2 cellular contexts compared by ENCODE assay signal in the genomic region with DNA sequence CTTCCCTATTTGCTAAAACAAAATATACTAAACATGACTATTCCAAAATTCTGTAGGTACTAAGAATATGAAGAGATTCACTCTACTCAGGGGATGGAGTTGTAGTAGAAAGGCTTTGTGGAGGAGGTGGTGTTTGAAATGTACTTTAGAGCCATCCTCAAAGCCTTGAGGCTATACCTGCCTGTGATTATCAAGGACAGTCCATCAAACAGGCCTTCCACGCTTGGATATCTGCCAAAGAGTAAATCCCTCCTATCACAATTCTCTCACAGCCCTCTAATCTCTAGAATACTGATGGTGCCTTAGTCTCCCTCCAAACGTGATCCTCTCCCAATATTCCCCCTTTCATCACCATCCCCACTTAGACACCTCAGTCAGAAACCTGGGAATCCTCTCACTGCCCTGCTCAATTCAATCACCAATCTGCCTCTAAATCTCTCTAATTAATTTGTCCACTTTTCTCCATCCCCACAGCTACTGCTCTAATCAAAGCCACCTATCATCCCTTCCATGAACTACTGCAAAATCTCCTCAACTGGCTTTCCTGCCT.
A peak's percentile ranks its signal among the peaks of the same experiment; 100 is the strongest.
TF ChIP-seq lines count a peak whose summit lies in the region.

No MANE protein-coding gene starts in this region.

TF ChIP-seq in GM23338, 12 proteins besides CTCF, POLR2A, EP300 and RAD21 (continues in another document):
- TF ChIP-seq, protein P1, sequence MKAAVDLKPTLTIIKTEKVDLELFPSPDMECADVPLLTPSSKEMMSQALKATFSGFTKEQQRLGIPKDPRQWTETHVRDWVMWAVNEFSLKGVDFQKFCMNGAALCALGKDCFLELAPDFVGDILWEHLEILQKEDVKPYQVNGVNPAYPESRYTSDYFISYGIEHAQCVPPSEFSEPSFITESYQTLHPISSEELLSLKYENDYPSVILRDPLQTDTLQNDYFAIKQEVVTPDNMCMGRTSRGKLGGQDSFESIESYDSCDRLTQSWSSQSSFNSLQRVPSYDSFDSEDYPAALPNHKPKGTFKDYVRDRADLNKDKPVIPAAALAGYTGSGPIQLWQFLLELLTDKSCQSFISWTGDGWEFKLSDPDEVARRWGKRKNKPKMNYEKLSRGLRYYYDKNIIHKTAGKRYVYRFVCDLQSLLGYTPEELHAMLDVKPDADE (IDR thresholded peaks at IDR 0.05), result no peak
- TF ChIP-seq JUNB (IDR thresholded peaks at IDR 0.05; ENCODE audit: unreplicated experiment), result no peak
- TF ChIP-seq EZH2phosphoT487 (IDR thresholded peaks at IDR 0.05; ENCODE audit: unreplicated experiment), result no peak
- TF ChIP-seq, protein P2, sequence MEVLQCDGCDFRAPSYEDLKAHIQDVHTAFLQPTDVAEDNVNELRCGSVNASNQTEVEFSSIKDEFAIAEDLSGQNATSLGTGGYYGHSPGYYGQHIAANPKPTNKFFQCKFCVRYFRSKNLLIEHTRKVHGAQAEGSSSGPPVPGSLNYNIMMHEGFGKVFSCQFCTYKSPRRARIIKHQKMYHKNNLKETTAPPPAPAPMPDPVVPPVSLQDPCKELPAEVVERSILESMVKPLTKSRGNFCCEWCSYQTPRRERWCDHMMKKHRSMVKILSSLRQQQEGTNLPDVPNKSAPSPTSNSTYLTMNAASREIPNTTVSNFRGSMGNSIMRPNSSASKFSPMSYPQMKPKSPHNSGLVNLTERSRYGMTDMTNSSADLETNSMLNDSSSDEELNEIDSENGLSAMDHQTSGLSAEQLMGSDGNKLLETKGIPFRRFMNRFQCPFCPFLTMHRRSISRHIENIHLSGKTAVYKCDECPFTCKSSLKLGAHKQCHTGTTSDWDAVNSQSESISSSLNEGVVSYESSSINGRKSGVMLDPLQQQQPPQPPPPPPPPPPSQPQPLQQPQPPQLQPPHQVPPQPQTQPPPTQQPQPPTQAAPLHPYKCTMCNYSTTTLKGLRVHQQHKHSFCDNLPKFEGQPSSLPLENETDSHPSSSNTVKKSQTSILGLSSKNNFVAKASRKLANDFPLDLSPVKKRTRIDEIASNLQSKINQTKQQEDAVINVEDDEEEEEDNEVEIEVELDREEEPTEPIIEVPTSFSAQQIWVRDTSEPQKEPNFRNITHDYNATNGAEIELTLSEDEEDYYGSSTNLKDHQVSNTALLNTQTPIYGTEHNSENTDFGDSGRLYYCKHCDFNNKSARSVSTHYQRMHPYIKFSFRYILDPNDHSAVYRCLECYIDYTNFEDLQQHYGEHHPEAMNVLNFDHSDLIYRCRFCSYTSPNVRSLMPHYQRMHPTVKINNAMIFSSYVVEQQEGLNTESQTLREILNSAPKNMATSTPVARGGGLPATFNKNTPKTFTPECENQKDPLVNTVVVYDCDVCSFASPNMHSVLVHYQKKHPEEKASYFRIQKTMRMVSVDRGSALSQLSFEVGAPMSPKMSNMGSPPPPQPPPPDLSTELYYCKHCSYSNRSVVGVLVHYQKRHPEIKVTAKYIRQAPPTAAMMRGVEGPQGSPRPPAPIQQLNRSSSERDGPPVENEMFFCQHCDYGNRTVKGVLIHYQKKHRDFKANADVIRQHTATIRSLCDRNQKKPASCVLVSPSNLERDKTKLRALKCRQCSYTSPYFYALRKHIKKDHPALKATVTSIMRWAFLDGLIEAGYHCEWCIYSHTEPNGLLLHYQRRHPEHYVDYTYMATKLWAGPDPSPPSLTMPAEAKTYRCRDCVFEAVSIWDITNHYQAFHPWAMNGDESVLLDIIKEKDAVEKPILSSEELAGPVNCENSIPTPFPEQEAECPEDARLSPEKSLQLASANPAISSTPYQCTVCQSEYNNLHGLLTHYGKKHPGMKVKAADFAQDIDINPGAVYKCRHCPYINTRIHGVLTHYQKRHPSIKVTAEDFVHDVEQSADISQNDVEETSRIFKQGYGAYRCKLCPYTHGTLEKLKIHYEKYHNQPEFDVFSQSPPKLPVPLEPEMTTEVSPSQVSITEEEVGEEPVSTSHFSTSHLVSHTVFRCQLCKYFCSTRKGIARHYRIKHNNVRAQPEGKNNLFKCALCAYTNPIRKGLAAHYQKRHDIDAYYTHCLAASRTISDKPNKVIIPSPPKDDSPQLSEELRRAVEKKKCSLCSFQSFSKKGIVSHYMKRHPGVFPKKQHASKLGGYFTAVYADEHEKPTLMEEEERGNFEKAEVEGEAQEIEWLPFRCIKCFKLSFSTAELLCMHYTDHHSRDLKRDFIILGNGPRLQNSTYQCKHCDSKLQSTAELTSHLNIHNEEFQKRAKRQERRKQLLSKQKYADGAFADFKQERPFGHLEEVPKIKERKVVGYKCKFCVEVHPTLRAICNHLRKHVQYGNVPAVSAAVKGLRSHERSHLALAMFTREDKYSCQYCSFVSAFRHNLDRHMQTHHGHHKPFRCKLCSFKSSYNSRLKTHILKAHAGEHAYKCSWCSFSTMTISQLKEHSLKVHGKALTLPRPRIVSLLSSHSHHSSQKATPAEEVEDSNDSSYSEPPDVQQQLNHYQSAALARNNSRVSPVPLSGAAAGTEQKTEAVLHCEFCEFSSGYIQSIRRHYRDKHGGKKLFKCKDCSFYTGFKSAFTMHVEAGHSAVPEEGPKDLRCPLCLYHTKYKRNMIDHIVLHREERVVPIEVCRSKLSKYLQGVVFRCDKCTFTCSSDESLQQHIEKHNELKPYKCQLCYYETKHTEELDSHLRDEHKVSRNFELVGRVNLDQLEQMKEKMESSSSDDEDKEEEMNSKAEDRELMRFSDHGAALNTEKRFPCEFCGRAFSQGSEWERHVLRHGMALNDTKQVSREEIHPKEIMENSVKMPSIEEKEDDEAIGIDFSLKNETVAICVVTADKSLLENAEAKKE (CRISPR knock-in tag; IDR thresholded peaks at IDR 0.05), result no peak
- TF ChIP-seq, protein P3, sequence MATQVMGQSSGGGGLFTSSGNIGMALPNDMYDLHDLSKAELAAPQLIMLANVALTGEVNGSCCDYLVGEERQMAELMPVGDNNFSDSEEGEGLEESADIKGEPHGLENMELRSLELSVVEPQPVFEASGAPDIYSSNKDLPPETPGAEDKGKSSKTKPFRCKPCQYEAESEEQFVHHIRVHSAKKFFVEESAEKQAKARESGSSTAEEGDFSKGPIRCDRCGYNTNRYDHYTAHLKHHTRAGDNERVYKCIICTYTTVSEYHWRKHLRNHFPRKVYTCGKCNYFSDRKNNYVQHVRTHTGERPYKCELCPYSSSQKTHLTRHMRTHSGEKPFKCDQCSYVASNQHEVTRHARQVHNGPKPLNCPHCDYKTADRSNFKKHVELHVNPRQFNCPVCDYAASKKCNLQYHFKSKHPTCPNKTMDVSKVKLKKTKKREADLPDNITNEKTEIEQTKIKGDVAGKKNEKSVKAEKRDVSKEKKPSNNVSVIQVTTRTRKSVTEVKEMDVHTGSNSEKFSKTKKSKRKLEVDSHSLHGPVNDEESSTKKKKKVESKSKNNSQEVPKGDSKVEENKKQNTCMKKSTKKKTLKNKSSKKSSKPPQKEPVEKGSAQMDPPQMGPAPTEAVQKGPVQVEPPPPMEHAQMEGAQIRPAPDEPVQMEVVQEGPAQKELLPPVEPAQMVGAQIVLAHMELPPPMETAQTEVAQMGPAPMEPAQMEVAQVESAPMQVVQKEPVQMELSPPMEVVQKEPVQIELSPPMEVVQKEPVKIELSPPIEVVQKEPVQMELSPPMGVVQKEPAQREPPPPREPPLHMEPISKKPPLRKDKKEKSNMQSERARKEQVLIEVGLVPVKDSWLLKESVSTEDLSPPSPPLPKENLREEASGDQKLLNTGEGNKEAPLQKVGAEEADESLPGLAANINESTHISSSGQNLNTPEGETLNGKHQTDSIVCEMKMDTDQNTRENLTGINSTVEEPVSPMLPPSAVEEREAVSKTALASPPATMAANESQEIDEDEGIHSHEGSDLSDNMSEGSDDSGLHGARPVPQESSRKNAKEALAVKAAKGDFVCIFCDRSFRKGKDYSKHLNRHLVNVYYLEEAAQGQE (IDR thresholded peaks at IDR 0.05; ENCODE audit: unreplicated experiment), result no peak
- no peak for TF ChIP-seq ZNF331 (CRISPR knock-in tag; IDR thresholded peaks at IDR 0.05; ENCODE audit: low read depth)
- no peak for TF ChIP-seq ZNF114 (CRISPR knock-in tag; IDR thresholded peaks at IDR 0.05)
- no peak for TF ChIP-seq CREB1 (CRISPR knock-in tag; IDR thresholded peaks at IDR 0.05; ENCODE audit: low read depth)
- TF ChIP-seq NANOG (IDR thresholded peaks at IDR 0.05; ENCODE audit: borderline replicate concordance), result no peak

TF ChIP-seq in SK-N-SH, 30 proteins besides CTCF, POLR2A, EP300 and RAD21 (continued from another document):
- TF ChIP-seq, protein P4, sequence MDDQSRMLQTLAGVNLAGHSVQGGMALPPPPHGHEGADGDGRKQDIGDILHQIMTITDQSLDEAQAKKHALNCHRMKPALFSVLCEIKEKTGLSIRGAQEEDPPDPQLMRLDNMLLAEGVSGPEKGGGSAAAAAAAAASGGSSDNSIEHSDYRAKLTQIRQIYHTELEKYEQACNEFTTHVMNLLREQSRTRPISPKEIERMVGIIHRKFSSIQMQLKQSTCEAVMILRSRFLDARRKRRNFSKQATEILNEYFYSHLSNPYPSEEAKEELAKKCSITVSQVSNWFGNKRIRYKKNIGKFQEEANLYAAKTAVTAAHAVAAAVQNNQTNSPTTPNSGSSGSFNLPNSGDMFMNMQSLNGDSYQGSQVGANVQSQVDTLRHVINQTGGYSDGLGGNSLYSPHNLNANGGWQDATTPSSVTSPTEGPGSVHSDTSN (IDR thresholded peaks at IDR 0.05), result no peak
- no peak for TF ChIP-seq RFX5 (IDR thresholded peaks at IDR 0.05; ENCODE audit: low read length)
- TF ChIP-seq, protein P5, sequence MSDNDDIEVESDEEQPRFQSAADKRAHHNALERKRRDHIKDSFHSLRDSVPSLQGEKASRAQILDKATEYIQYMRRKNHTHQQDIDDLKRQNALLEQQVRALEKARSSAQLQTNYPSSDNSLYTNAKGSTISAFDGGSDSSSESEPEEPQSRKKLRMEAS (IDR thresholded peaks at IDR 0.05; ENCODE audit: low read depth), result no peak
- no peak for TF ChIP-seq FOXJ3 (CRISPR knock-in tag; IDR thresholded peaks at IDR 0.05)
- no peak for TF ChIP-seq GABPA (IDR thresholded peaks at IDR 0.05; ENCODE audit: low read depth)
- peak; percentile 34; the same call in 1 of the 2 replicates for TF ChIP-seq NFIC (IDR thresholded peaks at IDR 0.05; ENCODE audit: borderline replicate concordance)
- TF ChIP-seq RCOR1 (IDR thresholded peaks at IDR 0.05; ENCODE audit: low read length), result peak; percentile 87
- no peak for TF ChIP-seq RXRA (IDR thresholded peaks at IDR 0.05; ENCODE audit: borderline replicate concordance, low read depth)
- TF ChIP-seq MXI1 (IDR thresholded peaks at IDR 0.05; ENCODE audit: low read depth, low read length), result 0 out of 2 replicates have a peak, but pooled peaks have one; percentile 27
- TF ChIP-seq FOXM1 (IDR thresholded peaks at IDR 0.05; ENCODE audit: low read depth), result no peak
